In genomic region chr12:27179399-27180214, GRCh38 we compare ENCODE assay signal across 1 cellular context.
TF ChIP-seq lines count a peak whose summit lies in the region.

No MANE protein-coding gene starts in this region.

TF ChIP-seq in SK-N-SH, 30 proteins besides CTCF, POLR2A, EP300 and RAD21 (continued from another document):
- no peak for TF ChIP-seq USF2 (IDR thresholded peaks at IDR 0.05; ENCODE audit: borderline replicate concordance, low read depth, low read length)
- peak; percentile 97 for TF ChIP-seq MEF2A (IDR thresholded peaks at IDR 0.05; ENCODE audit: borderline replicate concordance, low read depth)
- TF ChIP-seq CHD2 (IDR thresholded peaks at IDR 0.05; ENCODE audit: low read length, partially characterized antibody): no peak
- peak; percentile 83 for TF ChIP-seq FOXM1 (IDR thresholded peaks at IDR 0.05; ENCODE audit: low read depth)
- TF ChIP-seq ZBTB33 (IDR thresholded peaks at IDR 0.05; ENCODE audit: borderline replicate concordance, low read depth): 0 out of 2 replicates have a peak, but pooled peaks have one; percentile 42
- TF ChIP-seq SMC3 (IDR thresholded peaks at IDR 0.05; ENCODE audit: low read depth, low read length): no peak
- TF ChIP-seq TAF1 (IDR thresholded peaks at IDR 0.05; ENCODE audit: borderline replicate concordance, low read depth, low read length): no peak
- no peak for TF ChIP-seq YY1 (IDR thresholded peaks at IDR 0.05; ENCODE audit: low read depth)
- TF ChIP-seq POLR2AphosphoS5 (IDR thresholded peaks at IDR 0.05; ENCODE audit: low read depth, low read length): peak; percentile 89
- no peak for TF ChIP-seq USF1 (IDR thresholded peaks at IDR 0.05; ENCODE audit: borderline replicate concordance, low read depth)
- no peak for TF ChIP-seq IRF3 (IDR thresholded peaks at IDR 0.05; ENCODE audit: low read depth, low read length)
- TF ChIP-seq ELF1 (IDR thresholded peaks at IDR 0.05): no peak
- TF ChIP-seq NFIC (IDR thresholded peaks at IDR 0.05; ENCODE audit: borderline replicate concordance): peak; percentile 93
- peak; percentile 99 for TF ChIP-seq TCF12 (IDR thresholded peaks at IDR 0.05)
